Comparison of ENCODE assay signal across 8 cellular contexts in the genomic region with DNA sequence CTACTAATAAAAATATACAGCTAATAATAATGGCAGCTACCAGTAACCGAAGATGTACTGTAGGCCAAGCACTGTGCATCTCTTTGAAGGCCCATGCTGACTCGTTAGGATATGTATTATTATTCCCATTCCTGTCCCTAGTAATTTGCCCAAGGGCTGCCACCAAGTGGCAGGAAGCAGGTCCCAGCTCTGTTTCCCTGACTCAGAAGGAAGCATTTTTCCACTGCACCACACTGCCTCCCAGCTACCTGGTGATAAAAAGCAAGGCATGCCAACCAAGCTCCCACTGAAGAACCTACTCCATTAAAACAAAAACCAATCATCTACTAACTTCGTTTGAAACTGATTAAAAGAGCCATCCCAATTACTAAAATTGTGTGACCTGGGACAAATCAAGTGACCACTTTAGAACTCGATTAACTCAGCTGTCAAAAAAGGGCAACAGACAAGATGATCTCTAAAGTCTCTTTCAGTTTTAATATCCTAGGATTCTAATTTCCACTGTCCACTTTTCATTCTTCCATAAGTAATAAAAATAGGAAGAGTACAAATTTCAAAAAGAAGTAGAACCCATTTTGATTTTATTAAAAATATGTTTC. TPM values are rescaled to one million over a fixed set of nuclear protein-coding genes. Genes with fewer than 3 reads are reported as not detected.
DNase-seq lines count a peak whose midpoint lies in the region; ATAC-seq, FAIRE-seq and TF ChIP-seq lines count a peak whose summit lies in the region.

No MANE protein-coding gene starts in this region.

- peak; percentile 72 to 87 for TF ChIP-seq RAD21 in K562 (CRISPR knock-in tag; conservative IDR thresholded peaks at IDR 0.05 in 1 of 2, IDR thresholded peaks at IDR 0.05 in 1 of 2)

- CTCF ChIA-PET in K562 (lab: Yijun Ruan, JAX; ENCODE audit: low intra/inter-chr PET ratio) = interaction anchor here (1.0 to 3.6 kb wide), 4 partner anchors 199 to 367 kb away, joined by 3 to 32 read pairs (median 10); no protein-coding TSS in a partner anchor

- TF ChIP-seq POLR2A in K562 (conservative IDR thresholded peaks at IDR 0.05) (no peak), upper lobe of left lung (IDR thresholded peaks at IDR 0.05) (no peak)

- H2AFZ ChIP-seq in K562 (ENCODE audit: low read depth, low read length) = no peak overlapping the region

- in situ Hi-C loops in K562 (cut with MboI) = no loop called here

- WGBS in K562 (ENCODE audit: insufficient coverage, low coverage, missing lambda C conversion rate) = 1% methylated on average over 4 of the region's 4 CpGs
- 34 to 43% methylated on average over 4 of the region's 4 CpGs for WGBS in upper lobe of left lung, 2 donors

- no peak overlapping the region for H3K9ac ChIP-seq in K562 (ENCODE audit: insufficient read depth in 1 of 2, low read depth in 2 of 2, low read length in 2 of 2)

- no peaks in the 10 kb centered on the region for H3K9me1 ChIP-seq in K562 (ENCODE audit: control insufficient read depth, insufficient read depth, low read length)

- H3K79me2 ChIP-seq in K562 (ENCODE audit: control insufficient read depth, insufficient read depth, low read length) = no peaks in the 10 kb centered on the region

- no peak overlapping the region for H3K4me2 ChIP-seq in K562 (ENCODE audit: insufficient read depth, low read length)

- POLR2A ChIA-PET in K562 (lab: Yijun Ruan, JAX) = no interaction called here

- ATAC-seq in GM21529 (IDR thresholded peaks at IDR 0.05; ENCODE audit: unreplicated experiment) = peak; percentile 60
- peak; percentile 84 for ATAC-seq in K562
- peak; percentile 70 to 75 for ATAC-seq in upper lobe of left lung (ENCODE audit: low FRiP score in 2 of 2)

- BruUV-seq in K562 (replicated peaks; lab: Mats Ljungman, UMichigan) = no TSS peak

- no peaks in the 10 kb centered on the region for H4K20me1 ChIP-seq in K562 (replicated peaks; ENCODE audit: control insufficient read depth, insufficient read depth, low read length)

- DNase-seq in A172 (ENCODE audit: low spot score) = peak; percentile 84
- peak; percentile 5 for DNase-seq in NCI-H2227 treated with DMSO at 0.1 percent for 48 hours (lab: John Stamatoyannopoulos, UW)
- DNase-seq in K562 (ENCODE audit: extremely low read depth in 1 of 4, low spot score in 3 of 4) = peak in 3 of 4 experiments; percentile 11 to 61 (median 24)
- DNase-seq in islet precursor cell = peak; percentile 89
- peak in 1 of 2 donors; percentile 77 for DNase-seq in upper lobe of left lung
- DNase-seq in activated CD4-positive, alpha-beta T cell treated with anti-CD3 and anti-CD28 coated beads, Interleukin-2, amount 50 U/mL, for 1 hour = no peak
- no peak for DNase-seq in activated CD8-positive, alpha-beta memory T cell treated with anti-CD3 and anti-CD28 coated beads, Interleukin-2, amount 50 U/mL, for 4 hours

- FAIRE-seq in K562 (lab: Jason Lieb, UNC) = peak; percentile 77

- H3K27ac ChIP-seq in K562 (ENCODE audit: extremely low read depth, low read depth, low read length) = no peak overlapping the region
- H3K27ac ChIP-seq in upper lobe of left lung = no peak overlapping the region

- intact Hi-C loops in K562 (cut with micrococcal nuclease) = loop anchor here (1.0 to 10.0 kb wide), 4 partner anchors 175 to 363 kb away; a partner anchor contains a TSS

- no peak for TF ChIP-seq EP300 in K562 (IDR thresholded peaks at IDR 0.05; ENCODE audit: low read length)
- TF ChIP-seq EP300 in upper lobe of left lung (IDR thresholded peaks at IDR 0.05) = no peak

- H3K36me3 ChIP-seq in K562 (ENCODE audit: control insufficient read depth, insufficient read depth, low read length) (no peaks in the 10 kb centered on the region), upper lobe of left lung (no peaks in the 10 kb centered on the region)

- H3K9me3 ChIP-seq in K562 (replicated peaks; ENCODE audit: control insufficient read depth, insufficient read depth, low read depth, low read length) (no peaks in the 10 kb centered on the region), upper lobe of left lung (no peaks in the 10 kb centered on the region)

- H3K4me3 ChIP-seq in K562 (no peak overlapping the region), upper lobe of left lung (no peak overlapping the region)

- TF ChIP-seq CTCF in K562 (IDR thresholded peaks at IDR 0.05 in 2 of 3, conservative IDR thresholded peaks at IDR 0.05 in 1 of 3; ENCODE audit: insufficient read depth in 2 of 3, low read depth in 1 of 3, low read length in 3 of 3) = peak; percentile 55 to 88 (median 85)
- TF ChIP-seq CTCF in upper lobe of left lung (IDR thresholded peaks at IDR 0.05) = peak in 5 of 6 experiments; percentile 29 to 71 (median 50)

- H3K4me1 ChIP-seq in K562 (replicated peaks in 1 of 2; ENCODE audit: control insufficient read depth in 2 of 2, insufficient read depth in 2 of 2, low read length in 2 of 2) = no peaks in the 10 kb centered on the region
- H3K4me1 ChIP-seq in upper lobe of left lung = no peaks in the 10 kb centered on the region

- H3K27me3 ChIP-seq in K562 (ENCODE audit: control insufficient read depth in 2 of 2, insufficient read depth in 2 of 2, low read length in 2 of 2) = no peaks in the 10 kb centered on the region
- no peaks in the 10 kb centered on the region for H3K27me3 ChIP-seq in upper lobe of left lung

TF ChIP-seq in K562, 482 proteins besides CTCF, POLR2A, EP300 and RAD21:
- TF ChIP-seq DACH1 (IDR thresholded peaks at IDR 0.05; ENCODE audit: partially characterized antibody) (peak; percentile 35), KLF16 (IDR thresholded peaks at IDR 0.05) (0 out of 2 replicates have a peak, but pooled peaks have one; percentile 22), ZNF445 (CRISPR knock-in tag; IDR thresholded peaks at IDR 0.05; ENCODE audit: low read depth) (no peak)
- TF ChIP-seq, protein P1, sequence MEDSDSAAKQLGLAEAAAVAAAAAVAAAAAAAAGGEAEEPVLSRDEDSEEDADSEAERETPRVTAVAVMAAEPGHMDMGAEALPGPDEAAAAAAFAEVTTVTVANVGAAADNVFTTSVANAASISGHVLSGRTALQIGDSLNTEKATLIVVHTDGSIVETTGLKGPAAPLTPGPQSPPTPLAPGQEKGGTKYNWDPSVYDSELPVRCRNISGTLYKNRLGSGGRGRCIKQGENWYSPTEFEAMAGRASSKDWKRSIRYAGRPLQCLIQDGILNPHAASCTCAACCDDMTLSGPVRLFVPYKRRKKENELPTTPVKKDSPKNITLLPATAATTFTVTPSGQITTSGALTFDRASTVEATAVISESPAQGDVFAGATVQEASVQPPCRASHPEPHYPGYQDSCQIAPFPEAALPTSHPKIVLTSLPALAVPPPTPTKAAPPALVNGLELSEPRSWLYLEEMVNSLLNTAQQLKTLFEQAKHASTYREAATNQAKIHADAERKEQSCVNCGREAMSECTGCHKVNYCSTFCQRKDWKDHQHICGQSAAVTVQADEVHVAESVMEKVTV (CRISPR knock-in tag; IDR thresholded peaks at IDR 0.05) = 0 out of 2 replicates have a peak, but pooled peaks have one; percentile 38

RNA-seq across cellular contexts. Expression of gene PGM2, which starts 24.3 kb away (rescaled TPM):
- 38.6 and 51.4 TPM in 2 replicates for total RNA-seq in A172 (2014; rRNA removed; shearing (Covaris generic))
- total RNA-seq in K562 (2011; cell fraction: chromatin; rRNA removed; ENCODE audit: low replicate concordance) = 21.8 and 47.3 TPM in 2 replicates
- total RNA-seq in K562 (2011; cell fraction: nucleolus; rRNA removed) = 11.5 and 13.4 TPM in 2 replicates
- total RNA-seq in K562 (2011; cell fraction: nucleoplasm; rRNA removed) = 18.6 and 19.6 TPM in 2 replicates
- total RNA-seq in K562 (2014; rRNA removed) (35.5 and 39.3 TPM in 2 replicates), K562 (2014; rRNA removed; fragmentation: Illumina TruSeq; extraction: Trizol) (59.8 and 68.3 TPM in 2 replicates), K562 (2015; rRNA removed; fragmentation: Illumina TruSeq; extraction: Trizol) (49.8 and 51.4 TPM in 2 replicates), K562 (2021) (57.3 and 58.1 TPM in 2 replicates), upper lobe of left lung (10 to 100 TPM; 11.1 to 30.6 (median 14.1) TPM)
- polyA plus RNA-seq in K562 (2011; rRNA removed) (57.8 and 77.3 TPM in 2 replicates), K562 (2014; fragmentation: Illumina TruSeq; extraction: Trizol) (45.6 and 52.9 TPM in 2 replicates), K562 (2014; fragmentation: Nextera tagmentation; extraction: Ambion mirVana) (10 to 100 TPM; 15.2 to 27.1 TPM), K562 (2014; rRNA removed) (44.9 and 47.8 TPM in 2 replicates)
- polyA plus RNA-seq in K562 (2011; cell fraction: cytosol; rRNA removed) = 20.7 and 35.0 TPM in 2 replicates
- polyA plus RNA-seq in K562 (2011; cell fraction: nucleus; rRNA removed) = 45.8 and 87.6 TPM in 2 replicates
- 29.2 and 31.5 TPM in 2 replicates for polyA plus RNA-seq in K562 (2012)
- polyA minus RNA-seq in K562 (2011; rRNA and poly(A)+ RNA removed) = 53.9 and 55.3 TPM in 2 replicates
- 20.0 and 30.2 TPM in 2 replicates for polyA minus RNA-seq in K562 (2011; cell fraction: cytosol; rRNA and poly(A)+ RNA removed)
- 18.6 and 32.1 TPM in 2 replicates for polyA minus RNA-seq in K562 (2011; cell fraction: nucleus; rRNA and poly(A)+ RNA removed)

Comparison
In these comparisons a context has a peak if more than half of its experiments do, and no peak if none do; other contexts are left out.
1. DNase-seq: peak in A172 (single experiment), NCI-H2227 treated with DMSO at 0.1 percent for 48 hours (single experiment), K562 (3 of 4) and islet precursor cell (single experiment); none in activated CD4-positive, alpha-beta T cell treated with anti-CD3 and anti-CD28 coated beads, Interleukin-2, amount 50 U/mL, for 1 hour (single experiment) and activated CD8-positive, alpha-beta memory T cell treated with anti-CD3 and anti-CD28 coated beads, Interleukin-2, amount 50 U/mL, for 4 hours (single experiment).
2. Peak in every context shown above with its lines, with median percentiles within 50 percentile points of each other: ATAC-seq.